11 cellular contexts compared by ENCODE assay signal in genomic region chr1:59214764-59215208, GRCh38.
DNase-seq lines count a peak whose midpoint lies in the region; ATAC-seq and TF ChIP-seq lines count a peak whose summit lies in the region.
"Had no signal": no experiment of that assay in that cellular context is flagged by ENCODE, and none has a peak within 500 bp of the region (broad histone marks: within the 10 kb centered on the region; RNA-seq: fewer than 3 reads in every experiment).

No MANE protein-coding gene starts in this region.

- no peak for ATAC-seq in stimulated activated effector memory CD8-positive, alpha-beta T cell treated with anti-CD3 and anti-CD28 coated beads, Interleukin-12 subunit alpha, Interleukin-12 subunit beta, amount 100 ng/mL, for 72 hours
- ATAC-seq: heart left ventricle had no signal

- no peaks in the 10 kb centered on the region for H3K4me1 Mint-ChIP-seq in stimulated activated effector memory CD8-positive, alpha-beta T cell treated with anti-CD3 and anti-CD28 coated beads, Interleukin-12 subunit alpha, Interleukin-12 subunit beta, amount 100 ng/mL, for 72 hours

- peak overlapping the region; percentile 13 for H3K27ac Mint-ChIP-seq in stimulated activated effector memory CD8-positive, alpha-beta T cell treated with anti-CD3 and anti-CD28 coated beads, Interleukin-12 subunit alpha, Interleukin-12 subunit beta, amount 100 ng/mL, for 72 hours
- H3K27ac Mint-ChIP-seq: activated CD4-positive, alpha-beta T cell treated with anti-CD3 and anti-CD28 coated beads, Interleukin-2, amount 10 ng/mL, durations not matched to agents 24 days and 14 days; CD4-positive, alpha-beta T cell had no signal

- H3K9me3 Mint-ChIP-seq in stimulated activated effector memory CD8-positive, alpha-beta T cell treated with anti-CD3 and anti-CD28 coated beads, Interleukin-12 subunit alpha, Interleukin-12 subunit beta, amount 100 ng/mL, for 72 hours: peaks cover 3% of the 10 kb centered on the region
- H3K9me3 Mint-ChIP-seq: CD4-positive, alpha-beta T cell had no signal

- no peak for TF ChIP-seq CTCF in GM20000 (IDR thresholded peaks at IDR 0.05; ENCODE audit: extremely low read depth, missing control alignments)

- no peaks in the 10 kb centered on the region for H3K36me3 Mint-ChIP-seq in stimulated activated effector memory CD8-positive, alpha-beta T cell treated with anti-CD3 and anti-CD28 coated beads, Interleukin-12 subunit alpha, Interleukin-12 subunit beta, amount 100 ng/mL, for 72 hours

- DNase-seq in LHCN-M2 (ENCODE audit: low read depth) (peak; percentile 32), NCI-H748 treated with DMSO at 0.1 percent for 48 hours (lab: John Stamatoyannopoulos, UW) (peak; percentile 88), fibroblast of the conjunctiva (ENCODE audit: low read depth) (peak; percentile 35), GM20000 (ENCODE audit: low spot score) (no peak), RPMI8226 (no peak)
- DNase-seq in stimulated activated effector memory CD8-positive, alpha-beta T cell treated with anti-CD3 and anti-CD28 coated beads, Interleukin-12 subunit alpha, Interleukin-12 subunit beta, amount 100 ng/mL, for 72 hours (ENCODE audit: low spot score in 2 of 2): no peak
- DNase-seq in stimulated activated naive CD4-positive, alpha-beta T cell treated with Interleukin-2 at 50 U/mL for 16 hours (lab: John Stamatoyannopoulos, UW): no peak
- no peak for DNase-seq in stimulated activated CD4-positive, alpha-beta T cell treated with anti-CD3 and anti-CD28 coated beads, Interleukin-4, amount 100 ng/mL, for 4 hours
- DNase-seq: activated CD4-positive, alpha-beta T cell treated with anti-CD3 and anti-CD28 coated beads, Interleukin-2, amount 10 ng/mL, durations not matched to agents 24 days and 14 days; CD4-positive, alpha-beta T cell; heart left ventricle had no signal

- H3K4me3 Mint-ChIP-seq in stimulated activated effector memory CD8-positive, alpha-beta T cell treated with anti-CD3 and anti-CD28 coated beads, Interleukin-12 subunit alpha, Interleukin-12 subunit beta, amount 100 ng/mL, for 72 hours: no peak overlapping the region
- H3K4me3 Mint-ChIP-seq: activated CD4-positive, alpha-beta T cell treated with anti-CD3 and anti-CD28 coated beads, Interleukin-2, amount 10 ng/mL, durations not matched to agents 24 days and 14 days; CD4-positive, alpha-beta T cell had no signal

Comparison
In these comparisons a context has a peak if more than half of its experiments do, and no peak if none do; other contexts are left out.
1. DNase-seq: peak in LHCN-M2 (single experiment), NCI-H748 treated with DMSO at 0.1 percent for 48 hours (single experiment) and fibroblast of the conjunctiva (single experiment); none in stimulated activated effector memory CD8-positive, alpha-beta T cell treated with anti-CD3 and anti-CD28 coated beads, Interleukin-12 subunit alpha, Interleukin-12 subunit beta, amount 100 ng/mL, for 72 hours (0 of 2), stimulated activated naive CD4-positive, alpha-beta T cell treated with Interleukin-2 at 50 U/mL for 16 hours (single experiment), GM20000 (single experiment), RPMI8226 (single experiment) and stimulated activated CD4-positive, alpha-beta T cell treated with anti-CD3 and anti-CD28 coated beads, Interleukin-4, amount 100 ng/mL, for 4 hours (0 of 2).